Comparison of ENCODE assay signal across 1 cellular context in the genomic region with DNA sequence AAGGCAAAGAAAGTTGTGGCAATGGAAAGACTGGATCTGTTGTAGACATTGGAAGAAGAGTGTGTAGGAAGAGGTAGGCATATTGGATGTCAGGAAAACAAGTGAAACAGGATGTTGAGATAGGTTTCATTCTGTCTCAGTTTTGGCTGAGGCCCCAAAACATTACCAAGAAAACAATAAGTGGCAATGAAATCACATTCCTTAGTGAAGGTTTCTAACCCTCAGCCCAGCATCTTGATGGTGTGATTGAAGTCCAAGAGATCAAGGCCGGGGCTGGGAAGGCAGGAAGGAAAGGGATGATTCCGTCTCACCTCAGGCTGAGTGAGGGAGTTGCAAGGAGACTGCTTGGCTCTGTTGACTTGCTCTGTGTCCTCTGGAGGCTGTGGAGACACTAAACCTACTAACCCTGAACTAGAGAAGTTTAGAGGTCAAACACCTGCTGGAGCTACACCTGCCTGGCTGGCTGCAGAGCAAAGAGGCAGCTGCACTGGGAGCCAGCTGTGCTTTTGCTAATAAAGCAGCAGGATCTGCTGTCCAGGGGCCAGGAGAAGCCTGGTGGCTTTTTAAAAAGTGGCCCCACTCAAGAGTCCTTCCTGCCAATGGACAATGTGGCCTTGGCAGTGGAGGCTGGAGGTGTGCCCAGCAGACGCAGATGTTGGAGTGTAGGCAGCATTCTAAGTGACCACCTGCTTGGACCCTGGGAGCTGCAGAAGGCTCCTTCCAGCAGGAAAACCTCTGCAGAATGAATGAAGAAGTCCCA.
TF ChIP-seq lines count a peak whose summit lies in the region.

No MANE protein-coding gene starts in this region.

TF ChIP-seq in SK-N-SH, 30 proteins besides CTCF, POLR2A, EP300 and RAD21 (continued from another document):
- no peak for TF ChIP-seq REST (IDR thresholded peaks at IDR 0.05; ENCODE audit: low read depth, low read length)
- no peak for TF ChIP-seq MAX (IDR thresholded peaks at IDR 0.05; ENCODE audit: low read depth)
- no peak for TF ChIP-seq ELF1 (IDR thresholded peaks at IDR 0.05)
